ENCODE assay signal across 8 cellular contexts in the genomic region with DNA sequence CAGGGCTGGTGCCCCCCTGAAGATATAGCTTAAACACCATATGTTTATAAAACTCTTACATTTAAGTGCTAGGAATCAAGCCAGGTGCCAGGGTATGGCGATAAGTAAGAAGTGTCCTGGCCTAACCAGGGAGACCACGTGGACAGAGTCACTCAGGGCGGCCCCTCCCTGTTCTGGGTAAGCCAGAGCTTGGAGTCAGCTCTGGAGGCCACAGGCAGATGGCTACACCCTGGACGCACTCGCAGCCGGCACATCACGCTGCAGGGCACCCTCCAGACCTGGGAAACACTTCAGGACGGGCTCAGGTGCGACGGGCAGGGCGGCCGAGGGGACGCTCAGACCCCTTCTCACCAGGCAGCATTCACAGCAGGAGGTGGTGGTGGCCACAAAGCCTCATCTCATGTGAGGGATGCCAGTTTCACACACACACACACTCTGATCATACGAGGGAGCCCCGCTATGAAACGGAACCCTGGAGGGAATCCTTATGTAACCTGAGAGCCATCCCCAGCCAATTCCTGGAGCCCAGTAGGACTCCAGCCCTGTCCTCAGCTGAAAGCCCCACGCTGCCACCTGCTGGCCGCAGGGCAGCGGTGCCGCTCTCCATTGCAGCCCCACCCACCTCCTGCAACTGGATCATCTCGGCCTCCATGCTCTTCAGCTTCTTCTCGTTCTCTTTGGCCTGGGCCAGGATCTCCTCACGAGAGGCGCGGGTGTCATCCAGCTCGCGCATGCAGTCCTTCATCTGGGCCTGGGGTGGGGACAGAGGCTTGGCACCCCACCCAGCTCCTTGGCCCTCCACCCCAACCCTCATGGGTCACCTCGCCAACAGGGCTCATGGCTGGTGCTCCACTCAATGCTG. TPM values are rescaled to one million over a fixed set of nuclear protein-coding genes. Genes with fewer than 3 reads are reported as not detected.
DNase-seq lines count a peak whose midpoint lies in the region; ATAC-seq and TF ChIP-seq lines count a peak whose summit lies in the region.

No MANE protein-coding gene starts in this region.

- peaks cover 24% of the 10 kb centered on the region for H3K4me1 Mint-ChIP-seq in activated T-cell treated with anti-CD3 and anti-CD28 coated beads, Interleukin-2, amount 50 U/mL, for 24 hours (ENCODE audit: low read depth)
- peaks cover 31 to 33% of the 10 kb centered on the region in 2 donors for H3K4me1 Mint-ChIP-seq in natural killer cell

- TF ChIP-seq CTCF in C4-2B (conservative IDR thresholded peaks at IDR 0.05) = peak; percentile 98
- peak; percentile 94 to 98 (median 94) for TF ChIP-seq CTCF in esophagus muscularis mucosa (IDR thresholded peaks at IDR 0.05)
- peak; percentile 91 for TF ChIP-seq CTCF in natural killer cell (IDR thresholded peaks at IDR 0.05)

- H3K4me1 ChIP-seq in esophagus muscularis mucosa = peaks cover 11 to 58% (median 48%) of the 10 kb centered on the region in 4 donors

- no peaks in the 10 kb centered on the region for H3K9me3 ChIP-seq in esophagus muscularis mucosa

- H3K27ac ChIP-seq in C4-2B = no peak overlapping the region
- H3K27ac ChIP-seq in esophagus muscularis mucosa (replicated peaks in 1 of 4) = peak overlapping the region; percentile 80 to 86 (median 82)

- no peaks in the 10 kb centered on the region for H3K9me3 Mint-ChIP-seq in activated T-cell treated with anti-CD3 and anti-CD28 coated beads, Interleukin-2, amount 50 U/mL, for 24 hours
- H3K9me3 Mint-ChIP-seq in natural killer cell = no peaks in the 10 kb centered on the region

- no peak overlapping the region for H3K4me3 ChIP-seq in esophagus muscularis mucosa

- TF ChIP-seq EP300 in esophagus muscularis mucosa (IDR thresholded peaks at IDR 0.05) = no peak

- 34% methylated on average over 13 of the region's 28 CpGs for WGBS in esophagus muscularis mucosa

- DNase-seq in HK-2 (ENCODE audit: unreplicated experiment) (peak; percentile 73), OCI-M1 (lab: John Stamatoyannopoulos, UW) (peak; percentile 81), esophagus muscularis mucosa (ENCODE audit: extremely low spot score) (peak; percentile 96), natural killer cell (peak; percentile 68)
- DNase-seq in activated T-cell treated with anti-CD3 and anti-CD28 coated beads, Interleukin-2, amount 50 U/mL, for 24 hours = peak; percentile 80
- peak; percentile 46 for DNase-seq in stimulated activated naive CD4-positive, alpha-beta T cell treated with Interleukin-2 at 50 U/mL for 16 hours (lab: John Stamatoyannopoulos, UW)

- H3K36me3 ChIP-seq in esophagus muscularis mucosa = peaks cover 87 to 98% (median 95%) of the 10 kb centered on the region in 4 donors

- H3K27ac Mint-ChIP-seq in activated T-cell treated with anti-CD3 and anti-CD28 coated beads, Interleukin-2, amount 50 U/mL, for 24 hours = peak overlapping the region; percentile 72
- H3K27ac Mint-ChIP-seq in natural killer cell = peak overlapping the region; percentile 75 to 80

- no peaks in the 10 kb centered on the region for H3K27me3 ChIP-seq in esophagus muscularis mucosa

- H3K4me3 Mint-ChIP-seq in activated T-cell treated with anti-CD3 and anti-CD28 coated beads, Interleukin-2, amount 50 U/mL, for 24 hours = no peak overlapping the region
- peak overlapping the region; percentile 71 for H3K4me3 Mint-ChIP-seq in natural killer cell

- ATAC-seq in natural killer cell (peak; percentile 77 to 95 (median 86)), HG03442 (IDR thresholded peaks at IDR 0.05; ENCODE audit: unreplicated experiment) (no peak)

- no peak for TF ChIP-seq POLR2A in esophagus muscularis mucosa (IDR thresholded peaks at IDR 0.05; ENCODE audit: low read depth)

- intact Hi-C loops in esophagus muscularis mucosa (cut with DNase I) = no loop called here
- intact Hi-C loops in natural killer cell (cut with micrococcal nuclease) = no loop called here

- peaks cover 96% of the 10 kb centered on the region for H3K36me3 Mint-ChIP-seq in activated T-cell treated with anti-CD3 and anti-CD28 coated beads, Interleukin-2, amount 50 U/mL, for 24 hours (ENCODE audit: low read depth)
- H3K36me3 Mint-ChIP-seq in natural killer cell = peaks cover 19% of the 10 kb centered on the region

- H3K27me3 Mint-ChIP-seq in activated T-cell treated with anti-CD3 and anti-CD28 coated beads, Interleukin-2, amount 50 U/mL, for 24 hours = no peaks in the 10 kb centered on the region
- H3K27me3 Mint-ChIP-seq in natural killer cell (ENCODE audit: low read depth in 2 of 2) = no peaks in the 10 kb centered on the region

RNA-seq across cellular contexts. Expression of a gene that starts 33.4 kb away (rescaled TPM):
- 10 to 100 TPM; 19.0 to 48.8 (median 28.0) TPM for total RNA-seq in esophagus muscularis mucosa
- 10 to 100 TPM; 39.5 to 51.2 (median 49.6) TPM for total RNA-seq in natural killer cell

RNA-seq across cellular contexts. Expression of a gene that starts 47.0 kb away (rescaled TPM):
- total RNA-seq in esophagus muscularis mucosa = 10 to 100 TPM; 22.0 to 41.9 (median 34.4) TPM
- 100 to 1,000 TPM in 1 of 3 donors, 10 to 100 TPM in 2; 51.7 to 112 (median 67.2) TPM for total RNA-seq in natural killer cell

Comparison
In these comparisons a context has a peak if more than half of its experiments do, and no peak if none do; other contexts are left out.
1. DNase-seq: peak in every context shown above with its lines; median percentile 96 in esophagus muscularis mucosa; 81 in OCI-M1; 80 in activated T-cell treated with anti-CD3 and anti-CD28 coated beads, Interleukin-2, amount 50 U/mL, for 24 hours; 73 in HK-2; 68 in natural killer cell; 46 in stimulated activated naive CD4-positive, alpha-beta T cell treated with Interleukin-2 at 50 U/mL for 16 hours.